In genomic region chr1:164308101-164308500, GRCh38 we compare ENCODE assay signal across 34 cellular contexts.
"Had no signal": no experiment of that assay in that cellular context is flagged by ENCODE, and none has a peak within 500 bp of the region (broad histone marks: within the 10 kb centered on the region; RNA-seq: fewer than 3 reads in every experiment).

No MANE protein-coding gene starts in this region.

- H3K27ac Mint-ChIP-seq: activated CD4-positive, alpha-beta memory T cell treated with anti-CD3 and anti-CD28 coated beads for 36 hours; activated CD4-positive, alpha-beta T cell treated with anti-CD3 and anti-CD28 coated beads for 36 hours; activated CD4-positive, alpha-beta T cell treated with anti-CD3 and anti-CD28 coated beads, Interleukin-2, amount 10 ng/mL, durations not matched to agents 24 days and 14 days; activated CD8-positive, alpha-beta memory T cell treated with anti-CD3 and anti-CD28 coated beads, Interleukin-2, amount 10 ng/mL, durations not matched to agents 7 days and 5 days; activated CD8-positive, alpha-beta T cell treated with anti-CD3 and anti-CD28 coated beads, Interleukin-2, amount 10 ng/mL, durations not matched to agents 7 days and 5 days; activated naive CD4-positive, alpha-beta T cell treated with anti-CD3 and anti-CD28 coated beads for 36 hours; activated naive CD4-positive, alpha-beta T cell treated with anti-CD3 and anti-CD28 coated beads, Interleukin-2, amount 50 U/mL, for 24 hours; activated naive CD8-positive, alpha-beta T cell treated with anti-CD3 and anti-CD28 coated beads for 36 hours; activated naive CD8-positive, alpha-beta T cell treated with anti-CD3 and anti-CD28 coated beads, Interleukin-2, amount 50 U/mL, for 24 hours; activated T-helper 1 cell treated with anti-CD3 and anti-CD28 coated beads, Interleukin-12 subunit alpha, Interleukin-12 subunit beta, Interleukin-2, Interleukin-4 antibody, amounts not matched to agents 30 ng/mL and 10 ng/mL and 1 ng/mL, durations not matched to agents 14 hours and 24 hours and 36 hours; activated T-helper 2 cell treated with anti-CD3 and anti-CD28 coated beads, Interferon-gamma antibody, Interleukin-2, Interleukin-4, amounts not matched to agents 10 μg/mL and 5 μg/mL and 100 μg/mL, durations not matched to agents 14 hours and 24 hours and 36 hours; brain; dendritic cell treated with granulocyte-macrophage colony-stimulating factor and Interleukin-4, amounts not matched to agents 40 ng/mL and 50 ng/mL, for 4 days; effector memory CD8-positive, alpha-beta T cell had no signal

- H3K36me3 ChIP-seq: breast epithelium, cardiac muscle cell, esophagus muscularis mucosa, gastroesophageal sphincter had no signal

- H3K27ac ChIP-seq: breast epithelium, cardiac muscle cell, coronary artery, esophagus muscularis mucosa, gastroesophageal sphincter had no signal

- H3K4me3 ChIP-seq: breast epithelium, cardiac muscle cell, coronary artery, esophagus muscularis mucosa, gastroesophageal sphincter had no signal

- H3K27me3 Mint-ChIP-seq: activated CD4-positive, alpha-beta memory T cell treated with anti-CD3 and anti-CD28 coated beads for 36 hours; activated CD4-positive, alpha-beta T cell treated with anti-CD3 and anti-CD28 coated beads for 36 hours; activated CD4-positive, alpha-beta T cell treated with anti-CD3 and anti-CD28 coated beads, Interleukin-2, amount 10 ng/mL, durations not matched to agents 24 days and 14 days; activated CD8-positive, alpha-beta memory T cell treated with anti-CD3 and anti-CD28 coated beads, Interleukin-2, amount 10 ng/mL, durations not matched to agents 7 days and 5 days; activated naive CD4-positive, alpha-beta T cell treated with anti-CD3 and anti-CD28 coated beads, Interleukin-2, amount 50 U/mL, for 24 hours; activated naive CD8-positive, alpha-beta T cell treated with anti-CD3 and anti-CD28 coated beads for 36 hours; activated naive CD8-positive, alpha-beta T cell treated with anti-CD3 and anti-CD28 coated beads, Interleukin-2, amount 50 U/mL, for 24 hours; brain; dendritic cell treated with granulocyte-macrophage colony-stimulating factor and Interleukin-4, amounts not matched to agents 40 ng/mL and 50 ng/mL, for 4 days; effector memory CD8-positive, alpha-beta T cell had no signal

- H3K27me3 ChIP-seq: breast epithelium, cardiac muscle cell, esophagus muscularis mucosa, gastroesophageal sphincter had no signal

- H3K4me1 Mint-ChIP-seq: activated CD4-positive, alpha-beta T cell treated with anti-CD3 and anti-CD28 coated beads for 36 hours; activated CD4-positive, alpha-beta T cell treated with anti-CD3 and anti-CD28 coated beads, Interleukin-2, amount 10 ng/mL, durations not matched to agents 24 days and 14 days; activated CD8-positive, alpha-beta memory T cell treated with anti-CD3 and anti-CD28 coated beads, Interleukin-2, amount 10 ng/mL, durations not matched to agents 7 days and 5 days; activated naive CD4-positive, alpha-beta T cell treated with anti-CD3 and anti-CD28 coated beads, Interleukin-2, amount 50 U/mL, for 24 hours; activated naive CD8-positive, alpha-beta T cell treated with anti-CD3 and anti-CD28 coated beads for 36 hours; activated naive CD8-positive, alpha-beta T cell treated with anti-CD3 and anti-CD28 coated beads, Interleukin-2, amount 50 U/mL, for 24 hours; brain had no signal

- H3K9me3 Mint-ChIP-seq: brain had no signal

- ATAC-seq: activated CD4-positive, alpha-beta T cell treated with anti-CD3 and anti-CD28 coated beads for 36 hours; activated CD8-positive, alpha-beta memory T cell treated with anti-CD3 and anti-CD28 coated beads, Interleukin-2, amount 10 ng/mL, durations not matched to agents 7 days and 5 days; activated CD8-positive, alpha-beta T cell treated with anti-CD3 and anti-CD28 coated beads, Interleukin-2, amount 10 ng/mL, durations not matched to agents 7 days and 5 days; activated naive CD8-positive, alpha-beta T cell treated with anti-CD3 and anti-CD28 coated beads, Interleukin-2, amount 50 U/mL, for 24 hours; effector memory CD8-positive, alpha-beta T cell; gastroesophageal sphincter had no signal

- H3K36me3 Mint-ChIP-seq: activated CD4-positive, alpha-beta memory T cell treated with anti-CD3 and anti-CD28 coated beads for 36 hours; activated CD8-positive, alpha-beta memory T cell treated with anti-CD3 and anti-CD28 coated beads, Interleukin-2, amount 10 ng/mL, durations not matched to agents 7 days and 5 days; activated naive CD4-positive, alpha-beta T cell treated with anti-CD3 and anti-CD28 coated beads, Interleukin-2, amount 50 U/mL, for 24 hours; activated naive CD8-positive, alpha-beta T cell treated with anti-CD3 and anti-CD28 coated beads for 36 hours; brain had no signal

- H3K9me3 ChIP-seq: breast epithelium, esophagus muscularis mucosa, gastroesophageal sphincter had no signal

- DNase-seq: activated CD4-positive, alpha-beta memory T cell treated with anti-CD3 and anti-CD28 coated beads for 36 hours; activated CD4-positive, alpha-beta T cell treated with anti-CD3 and anti-CD28 coated beads for 36 hours; activated CD4-positive, alpha-beta T cell treated with anti-CD3 and anti-CD28 coated beads, Interleukin-2, amount 10 ng/mL, durations not matched to agents 24 days and 14 days; activated CD4-positive, CD25-positive, alpha-beta regulatory T cell; activated CD4-positive, CD25-positive, alpha-beta regulatory T cell treated with anti-CD3 and anti-CD28 coated beads, Interleukin-2, amount 50 U/mL, for 72 hours; activated CD8-positive, alpha-beta memory T cell treated with anti-CD3 and anti-CD28 coated beads, Interleukin-2, amount 10 ng/mL, durations not matched to agents 7 days and 5 days; activated CD8-positive, alpha-beta memory T cell treated with anti-CD3 and anti-CD28 coated beads, Interleukin-2, amount 50 U/mL, for 4 hours; activated CD8-positive, alpha-beta T cell treated with anti-CD3 and anti-CD28 coated beads, Interleukin-2, amount 10 ng/mL, durations not matched to agents 7 days and 5 days; activated effector memory CD4-positive, alpha-beta T cell treated with anti-CD3 and anti-CD28 coated beads, Interleukin-2, amount 50 U/mL, for 16 hours; activated naive CD4-positive, alpha-beta T cell treated with anti-CD3 and anti-CD28 coated beads for 36 hours; activated naive CD8-positive, alpha-beta T cell treated with anti-CD3 and anti-CD28 coated beads for 36 hours; activated naive CD8-positive, alpha-beta T cell treated with anti-CD3 and anti-CD28 coated beads, Interleukin-2, amount 50 U/mL, for 24 hours; activated T-cell treated with anti-CD3 and anti-CD28 coated beads, Interleukin-2, amount 50 U/mL, for 1 hour; activated T-cell treated with anti-CD3 and anti-CD28 coated beads, Interleukin-2, amount 50 U/mL, for 48 hours; amniotic stem cell; anterior cingulate cortex; central memory CD4-positive, alpha-beta T cell; cerebellar nuclear complex; effector CD4-positive, alpha-beta T cell; effector memory CD8-positive, alpha-beta T cell; erythroblast; foreskin melanocyte; hippocampal formation; T-helper 2 cell had no signal

- H3K4me3 Mint-ChIP-seq: activated CD4-positive, alpha-beta memory T cell treated with anti-CD3 and anti-CD28 coated beads for 36 hours; activated CD4-positive, alpha-beta T cell treated with anti-CD3 and anti-CD28 coated beads for 36 hours; activated CD4-positive, alpha-beta T cell treated with anti-CD3 and anti-CD28 coated beads, Interleukin-2, amount 10 ng/mL, durations not matched to agents 24 days and 14 days; activated CD8-positive, alpha-beta memory T cell treated with anti-CD3 and anti-CD28 coated beads, Interleukin-2, amount 10 ng/mL, durations not matched to agents 7 days and 5 days; activated CD8-positive, alpha-beta T cell treated with anti-CD3 and anti-CD28 coated beads, Interleukin-2, amount 10 ng/mL, durations not matched to agents 7 days and 5 days; activated naive CD4-positive, alpha-beta T cell treated with anti-CD3 and anti-CD28 coated beads for 36 hours; activated naive CD4-positive, alpha-beta T cell treated with anti-CD3 and anti-CD28 coated beads, Interleukin-2, amount 50 U/mL, for 24 hours; activated naive CD8-positive, alpha-beta T cell treated with anti-CD3 and anti-CD28 coated beads for 36 hours; activated naive CD8-positive, alpha-beta T cell treated with anti-CD3 and anti-CD28 coated beads, Interleukin-2, amount 50 U/mL, for 24 hours; activated T-helper 1 cell treated with anti-CD3 and anti-CD28 coated beads, Interleukin-12 subunit alpha, Interleukin-12 subunit beta, Interleukin-2, Interleukin-4 antibody, amounts not matched to agents 30 ng/mL and 10 ng/mL and 1 ng/mL, durations not matched to agents 14 hours and 24 hours and 36 hours; brain; dendritic cell treated with granulocyte-macrophage colony-stimulating factor and Interleukin-4, amounts not matched to agents 40 ng/mL and 50 ng/mL, for 4 days; effector memory CD8-positive, alpha-beta T cell had no signal

- H3K4me1 ChIP-seq: breast epithelium, gastroesophageal sphincter had no signal
